10 cellular contexts compared by ENCODE assay signal in genomic region chr6:127190552-127190951, GRCh38.
DNase-seq lines count a peak whose midpoint lies in the region; ATAC-seq, FAIRE-seq and TF ChIP-seq lines count a peak whose summit lies in the region.
"Had no signal": no experiment of that assay in that cellular context is flagged by ENCODE, and none has a peak within 500 bp of the region (broad histone marks: within the 10 kb centered on the region; RNA-seq: fewer than 3 reads in every experiment).

No MANE protein-coding gene starts in this region.

- no peaks in the 10 kb centered on the region for H3K9me3 Mint-ChIP-seq in activated T-helper 1 cell treated with anti-CD3 and anti-CD28 coated beads, Interleukin-12 subunit alpha, Interleukin-12 subunit beta, Interleukin-2, Interleukin-4 antibody, amounts not matched to agents 30 ng/mL and 10 ng/mL and 1 ng/mL, durations not matched to agents 14 hours and 24 hours and 36 hours
- H3K9me3 Mint-ChIP-seq: naive B cell; T-helper 1 cell treated with Interleukin-12 subunit alpha and Interleukin-12 subunit beta and Interleukin-4 antibody, amounts not matched to agents 30 μg/mL and 1 μg/mL, for 36 hours had no signal

- no peaks in the 10 kb centered on the region for H3K9me3 ChIP-seq in tibial nerve

- no peak overlapping the region for H3K4me3 Mint-ChIP-seq in activated T-helper 1 cell treated with anti-CD3 and anti-CD28 coated beads, Interleukin-12 subunit alpha, Interleukin-12 subunit beta, Interleukin-2, Interleukin-4 antibody, amounts not matched to agents 30 ng/mL and 10 ng/mL and 1 ng/mL, durations not matched to agents 14 hours and 24 hours and 36 hours
- H3K4me3 Mint-ChIP-seq: naive B cell; T-helper 1 cell treated with Interleukin-12 subunit alpha and Interleukin-12 subunit beta and Interleukin-4 antibody, amounts not matched to agents 30 μg/mL and 1 μg/mL, for 36 hours had no signal

- H3K36me3 Mint-ChIP-seq in activated T-helper 1 cell treated with anti-CD3 and anti-CD28 coated beads, Interleukin-12 subunit alpha, Interleukin-12 subunit beta, Interleukin-2, Interleukin-4 antibody, amounts not matched to agents 30 ng/mL and 10 ng/mL and 1 ng/mL, durations not matched to agents 14 hours and 24 hours and 36 hours (ENCODE audit: low read depth) = no peaks in the 10 kb centered on the region
- H3K36me3 Mint-ChIP-seq: naive B cell had no signal

- intact Hi-C loops in activated T-helper 1 cell treated with anti-CD3 and anti-CD28 coated beads, Interleukin-12 subunit alpha, Interleukin-12 subunit beta, Interleukin-2, Interleukin-4 antibody, amounts not matched to agents 30 ng/mL and 10 ng/mL and 1 ng/mL, durations not matched to agents 14 hours and 24 hours and 36 hours (cut with micrococcal nuclease) = loop anchor here (2.0 kb wide), 1 partner anchor 1194 kb away; no protein-coding TSS in a partner anchor

- 27 to 35% methylated on average over 2 of the region's 2 CpGs for WGBS in tibial nerve, 2 donors

- peak; percentile 70 for FAIRE-seq in endometrium (lab: Jason Lieb, UNC)

- DNase-seq in SHP77 (lab: John Stamatoyannopoulos, UW) (peak; percentile 4 to 7), SHP77 treated with DMSO at 0.1 percent for 48 hours (lab: John Stamatoyannopoulos, UW) (no peak), NCI-H226 (peak; percentile 20), superior temporal gyrus (ENCODE audit: extremely low spot score) (peak; percentile 47), tibial nerve (ENCODE audit: low spot score in 2 of 2) (no peak)
- no peak for DNase-seq in activated T-helper 1 cell treated with anti-CD3 and anti-CD28 coated beads, Interleukin-12 subunit alpha, Interleukin-12 subunit beta, Interleukin-2, Interleukin-4 antibody, amounts not matched to agents 30 ng/mL and 10 ng/mL and 1 ng/mL, durations not matched to agents 14 hours and 24 hours and 36 hours (ENCODE audit: low spot score)
- DNase-seq: naive B cell had no signal

- no peak overlapping the region for H3K27ac Mint-ChIP-seq in activated T-helper 1 cell treated with anti-CD3 and anti-CD28 coated beads, Interleukin-12 subunit alpha, Interleukin-12 subunit beta, Interleukin-2, Interleukin-4 antibody, amounts not matched to agents 30 ng/mL and 10 ng/mL and 1 ng/mL, durations not matched to agents 14 hours and 24 hours and 36 hours
- H3K27ac Mint-ChIP-seq: naive B cell; T-helper 1 cell treated with Interleukin-12 subunit alpha and Interleukin-12 subunit beta and Interleukin-4 antibody, amounts not matched to agents 30 μg/mL and 1 μg/mL, for 36 hours had no signal

- TF ChIP-seq POLR2A in tibial nerve (IDR thresholded peaks at IDR 0.05) = no peak

- no peaks in the 10 kb centered on the region for H3K36me3 ChIP-seq in tibial nerve

- no peak overlapping the region for H3K4me3 ChIP-seq in tibial nerve

- H3K27ac ChIP-seq in tibial nerve = no peak overlapping the region

- no peak for ATAC-seq in GM21423 (IDR thresholded peaks at IDR 0.05; ENCODE audit: unreplicated experiment)

- H3K27me3 Mint-ChIP-seq in activated T-helper 1 cell treated with anti-CD3 and anti-CD28 coated beads, Interleukin-12 subunit alpha, Interleukin-12 subunit beta, Interleukin-2, Interleukin-4 antibody, amounts not matched to agents 30 ng/mL and 10 ng/mL and 1 ng/mL, durations not matched to agents 14 hours and 24 hours and 36 hours (ENCODE audit: insufficient read depth) = peaks cover 9% of the 10 kb centered on the region

- no peak for TF ChIP-seq EP300 in tibial nerve (IDR thresholded peaks at IDR 0.05)

- peaks cover 0 to 14% (median 0%) of the 10 kb centered on the region in 4 donors for H3K4me1 ChIP-seq in tibial nerve

- H3K4me1 Mint-ChIP-seq in activated T-helper 1 cell treated with anti-CD3 and anti-CD28 coated beads, Interleukin-12 subunit alpha, Interleukin-12 subunit beta, Interleukin-2, Interleukin-4 antibody, amounts not matched to agents 30 ng/mL and 10 ng/mL and 1 ng/mL, durations not matched to agents 14 hours and 24 hours and 36 hours (ENCODE audit: low read depth) = no peaks in the 10 kb centered on the region
- H3K4me1 Mint-ChIP-seq: naive B cell had no signal

- no peaks in the 10 kb centered on the region for H3K27me3 ChIP-seq in tibial nerve

- TF ChIP-seq CTCF in tibial nerve (IDR thresholded peaks at IDR 0.05) = peak in 2 of 5 experiments; percentile 17 to 36

Comparison
In these comparisons a context has a peak if more than half of its experiments do, and no peak if none do; other contexts are left out.
1. DNase-seq: peak in SHP77 (2 of 2), NCI-H226 (single experiment) and superior temporal gyrus (single experiment); none in SHP77 treated with DMSO at 0.1 percent for 48 hours (single experiment), tibial nerve (0 of 2) and activated T-helper 1 cell treated with anti-CD3 and anti-CD28 coated beads, Interleukin-12 subunit alpha, Interleukin-12 subunit beta, Interleukin-2, Interleukin-4 antibody, amounts not matched to agents 30 ng/mL and 10 ng/mL and 1 ng/mL, durations not matched to agents 14 hours and 24 hours and 36 hours (single experiment).